Comparison of ENCODE assay signal across 24 cellular contexts in genomic region chr6:159501558-159501957, GRCh38.
"Had no signal": no experiment of that assay in that cellular context is flagged by ENCODE, and none has a peak within 500 bp of the region (broad histone marks: within the 10 kb centered on the region; RNA-seq: fewer than 3 reads in every experiment).

No MANE protein-coding gene starts in this region.

- H3K79me2 ChIP-seq: hepatocyte had no signal

- H3K36me3 ChIP-seq: esophagus muscularis mucosa, gastroesophageal sphincter, heart left ventricle, left lung, lower lobe of right lung had no signal

- H3K4me1 ChIP-seq: foreskin keratinocyte, left lung, lower lobe of right lung had no signal

- H2AFZ ChIP-seq: hepatocyte had no signal

- H3K4me3 ChIP-seq: coronary artery, dorsolateral prefrontal cortex, esophagus muscularis mucosa, gastroesophageal sphincter, heart left ventricle, hepatocyte, left lung, lower lobe of right lung, mucosa of descending colon had no signal

- ATAC-seq: foreskin keratinocyte; gastroesophageal sphincter; heart left ventricle; left cardiac atrium; left lung; left ventricle myocardium superior; lower lobe of right lung; mucosa of descending colon; naive thymus-derived CD8-positive, alpha-beta T cell had no signal

- H3K27me3 ChIP-seq: esophagus muscularis mucosa, foreskin keratinocyte, gastroesophageal sphincter, heart left ventricle, hepatocyte, left lung had no signal

- H3K9me3 ChIP-seq: mucosa of descending colon had no signal

- FAIRE-seq: endothelial cell of umbilical vein, frontal cortex, kidney had no signal

- H3K27ac ChIP-seq: coronary artery, dorsolateral prefrontal cortex, esophagus muscularis mucosa, foreskin keratinocyte, gastroesophageal sphincter, heart left ventricle, hepatocyte, left lung, lower lobe of right lung had no signal

- DNase-seq: dermis blood vessel endothelial cell; dorsolateral prefrontal cortex; effector CD4-positive, alpha-beta T cell; effector memory CD4-positive, alpha-beta T cell; heart left ventricle; hypothalamus; immature natural killer cell; islet precursor cell; kidney; left cardiac atrium; left lung; left ventricle myocardium superior; lower lobe of right lung; mesenchymal stem cell; mucosa of descending colon; naive B cell; naive thymus-derived CD8-positive, alpha-beta T cell had no signal

- H3K4me2 ChIP-seq: hepatocyte had no signal
